ENCODE assay signal across 21 cellular contexts in the genomic region with DNA sequence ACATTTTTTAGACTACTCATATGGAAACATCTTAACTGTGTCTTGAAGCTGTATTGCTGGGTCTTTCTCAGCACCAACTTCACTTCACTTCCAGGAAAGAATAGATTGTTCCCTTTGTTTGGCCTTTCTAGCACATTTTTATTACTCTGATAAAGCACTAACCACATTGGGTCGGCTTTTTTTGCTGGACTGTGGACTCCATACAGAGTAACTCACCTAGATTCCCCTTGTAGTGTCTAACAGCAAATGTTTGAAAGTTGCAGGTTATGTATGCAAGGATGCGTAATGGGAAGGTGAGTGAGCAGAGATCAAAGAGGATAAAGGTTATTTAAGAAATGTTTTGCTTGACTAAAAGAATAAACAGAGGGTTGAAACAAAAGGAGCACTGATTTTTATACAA.
DNase-seq lines count a peak whose midpoint lies in the region; ATAC-seq, FAIRE-seq and TF ChIP-seq lines count a peak whose summit lies in the region.
"Had no signal": no experiment of that assay in that cellular context is flagged by ENCODE, and none has a peak within 500 bp of the region (broad histone marks: within the 10 kb centered on the region; RNA-seq: fewer than 3 reads in every experiment).

No MANE protein-coding gene starts in this region.

- no peak for TF ChIP-seq EP300 in HepG2 (IDR thresholded peaks at IDR 0.05; ENCODE audit: low read depth in 2 of 2, low read length in 2 of 2)
- TF ChIP-seq EP300 in HepG2 (CRISPR knock-in tag; IDR thresholded peaks at IDR 0.05; ENCODE audit: borderline replicate concordance): no peak

- no peak overlapping the region for H2AFZ ChIP-seq in HepG2 (ENCODE audit: low read length)
- H2AFZ ChIP-seq in neural progenitor cell (replicated peaks): peak overlapping the region; percentile 18
- H2AFZ ChIP-seq: GM23248 had no signal

- no peak for TF ChIP-seq RAD21 in HepG2 (CRISPR knock-in tag; IDR thresholded peaks at IDR 0.05)

- in situ Hi-C loops in HepG2 (cut with HindIII; ENCODE audit: extremely low pct_ligation_motif_present, low pct_unique_long_range_greater_than_20kb) (no loop called here), HAP-1 (cut with MboI; ENCODE audit: low sequenced_read_pairs) (no loop called here)

- no TSS peak for BruUV-seq in HepG2 (replicated peaks; lab: Mats Ljungman, UMichigan)

- TF ChIP-seq CTCF in HepG2 (CRISPR knock-in tag; IDR thresholded peaks at IDR 0.05) (no peak), neural progenitor cell (IDR thresholded peaks at IDR 0.05) (no peak)

- no peaks in the 10 kb centered on the region for H4K20me1 ChIP-seq in HepG2 (ENCODE audit: insufficient read depth, low read length)
- no peaks in the 10 kb centered on the region for H4K20me1 ChIP-seq in neural progenitor cell (ENCODE audit: low read depth)
- H4K20me1 ChIP-seq: BLaER1 treated with 17β-estradiol and CSF1 and Interleukin-3, amounts not matched to agents 10 nM and 100 nM had no signal

- no peaks in the 10 kb centered on the region for H3K36me3 ChIP-seq in HepG2 (replicated peaks in 1 of 2; ENCODE audit: control insufficient read depth in 1 of 2, insufficient read depth in 2 of 2, low read length in 2 of 2)
- H3K36me3 ChIP-seq in neural progenitor cell: no peaks in the 10 kb centered on the region
- H3K36me3 ChIP-seq in CD4-positive, alpha-beta memory T cell (ENCODE audit: insufficient read depth, low read length): no peaks in the 10 kb centered on the region
- H3K36me3 ChIP-seq in HAP-1 (replicated peaks): no peaks in the 10 kb centered on the region
- H3K36me3 ChIP-seq: BLaER1 treated with 17β-estradiol and CSF1 and Interleukin-3, amounts not matched to agents 10 nM and 100 nM had no signal

- POLR2A ChIA-PET in HepG2 (lab: Yijun Ruan, JAX): no interaction called here
- POLR2A ChIA-PET in CD4-positive, alpha-beta memory T cell (lab: Charles Lee; ENCODE audit: partially characterized antibody): no interaction called here

- TF ChIP-seq POLR2A in HepG2 (IDR thresholded peaks at IDR 0.05; ENCODE audit: insufficient read depth in 1 of 2, low read depth in 2 of 2, low read length in 2 of 2): no peak

- CTCF ChIA-PET in HepG2 (lab: Yijun Ruan, JAX; ENCODE audit: low intra/inter-chr PET ratio, low total read pairs): no interaction called here
- CTCF ChIA-PET in CD4-positive, alpha-beta memory T cell (lab: Charles Lee; ENCODE audit: partially characterized antibody): no interaction called here

- H3K9ac ChIP-seq in HepG2 (ENCODE audit: insufficient read depth, low read depth, low read length) (no peak overlapping the region), neural progenitor cell (no peak overlapping the region)
- H3K9ac ChIP-seq: BLaER1 treated with 17β-estradiol and CSF1 and Interleukin-3, amounts not matched to agents 10 nM and 100 nM; GM23248 had no signal

- peak; percentile 49; the same call in 2 of the 3 replicates for ATAC-seq in HepG2
- ATAC-seq: HCT116 had no signal

- no peaks in the 10 kb centered on the region for H3K27me3 ChIP-seq in HepG2 (ENCODE audit: control insufficient read depth in 1 of 2, insufficient read depth in 2 of 2, low read length in 2 of 2)
- H3K27me3 ChIP-seq in neural progenitor cell: no peaks in the 10 kb centered on the region
- H3K27me3 ChIP-seq in CD4-positive, alpha-beta memory T cell (ENCODE audit: insufficient read depth, low read length): no peaks in the 10 kb centered on the region
- no peaks in the 10 kb centered on the region for H3K27me3 ChIP-seq in HAP-1 (ENCODE audit: low read depth)
- H3K27me3 ChIP-seq: BLaER1 treated with 17β-estradiol and CSF1 and Interleukin-3, amounts not matched to agents 10 nM and 100 nM had no signal

- H3F3A ChIP-seq in neural progenitor cell (ENCODE audit: low read depth): no peaks in the 10 kb centered on the region

- peaks cover 34% of the 10 kb centered on the region for H3K4me1 ChIP-seq in HepG2 (ENCODE audit: insufficient read depth, low read length)
- H3K4me1 ChIP-seq in neural progenitor cell: peaks cover 23% of the 10 kb centered on the region
- no peaks in the 10 kb centered on the region for H3K4me1 ChIP-seq in CD4-positive, alpha-beta memory T cell (ENCODE audit: insufficient read depth, low read length)
- H3K4me1 ChIP-seq in HAP-1: peaks cover 32% of the 10 kb centered on the region

- intact Hi-C loops in HepG2 (cut with micrococcal nuclease; ENCODE audit: unreplicated experiment): no loop called here
- intact Hi-C loops in CD4-positive, alpha-beta memory T cell (cut with micrococcal nuclease): no loop called here

- H3K4me1 Mint-ChIP-seq in neural progenitor cell: peaks cover 34% of the 10 kb centered on the region
- H3K4me1 Mint-ChIP-seq in CD4-positive, alpha-beta memory T cell: no peaks in the 10 kb centered on the region
- H3K4me1 Mint-ChIP-seq: B cell; CD8-positive, alpha-beta memory T cell had no signal

- H3K9me3 ChIP-seq in HepG2 (ENCODE audit: low read length) (no peaks in the 10 kb centered on the region), neural progenitor cell (ENCODE audit: low read depth) (no peaks in the 10 kb centered on the region), HAP-1 (no peaks in the 10 kb centered on the region)
- H3K9me3 ChIP-seq in CD4-positive, alpha-beta memory T cell (ENCODE audit: control insufficient read depth in 1 of 2, low read length in 2 of 2): no peaks in the 10 kb centered on the region
- H3K9me3 ChIP-seq: BLaER1 treated with 17β-estradiol and CSF1 and Interleukin-3, amounts not matched to agents 10 nM and 100 nM had no signal

- no peaks in the 10 kb centered on the region for H3K36me3 Mint-ChIP-seq in neural progenitor cell
- no peaks in the 10 kb centered on the region for H3K36me3 Mint-ChIP-seq in CD4-positive, alpha-beta memory T cell
- H3K36me3 Mint-ChIP-seq: CD8-positive, alpha-beta memory T cell; IgD-negative memory B cell had no signal

- peak; percentile 10 for DNase-seq in OCI-M1 (lab: John Stamatoyannopoulos, UW)
- peak; percentile 17 for DNase-seq in HepG2 (ENCODE audit: low spot score)
- DNase-seq in neural progenitor cell (ENCODE audit: low spot score): no peak
- no peak for DNase-seq in CD4-positive, alpha-beta memory T cell
- DNase-seq in HAP-1 (ENCODE audit: low spot score in 2 of 2): no peak
- DNase-seq in cerebellar nuclear complex (lab: John Stamatoyannopoulos, UW): no peak
- DNase-seq: CD8-positive, alpha-beta memory T cell; COR-L47; GM23248; HFFc6; KBM-7 had no signal

- H3K4me2 ChIP-seq in HepG2 (ENCODE audit: low read depth, low read length) (no peak overlapping the region), neural progenitor cell (no peak overlapping the region)
- H3K4me2 ChIP-seq: BLaER1 treated with 17β-estradiol and CSF1 and Interleukin-3, amounts not matched to agents 10 nM and 100 nM had no signal

- H3K9me3 Mint-ChIP-seq in neural progenitor cell: no peaks in the 10 kb centered on the region
- H3K9me3 Mint-ChIP-seq in CD4-positive, alpha-beta memory T cell: no peaks in the 10 kb centered on the region
- H3K9me3 Mint-ChIP-seq: CD8-positive, alpha-beta memory T cell; IgD-negative memory B cell had no signal

- H3K79me2 ChIP-seq in HepG2 (ENCODE audit: insufficient read depth, low read length) (no peaks in the 10 kb centered on the region), neural progenitor cell (ENCODE audit: low read depth) (no peaks in the 10 kb centered on the region)

- FAIRE-seq in HepG2 (lab: Jason Lieb, UNC): no peak
- FAIRE-seq: D721Med, G401.6, GM12891, H54, HTR-8/SVneo had no signal

- 0% methylated on average over 2 of the region's 2 CpGs for WGBS in HepG2 (ENCODE audit: low lambda C conversion rate)

- H3K27me3 Mint-ChIP-seq in neural progenitor cell (ENCODE audit: insufficient read depth, low read depth): no peaks in the 10 kb centered on the region
- H3K27me3 Mint-ChIP-seq in CD4-positive, alpha-beta memory T cell: peaks cover 7 to 13% of the 10 kb centered on the region in 2 donors

- H3K4me3 Mint-ChIP-seq in neural progenitor cell: no peak overlapping the region
- H3K4me3 Mint-ChIP-seq in CD4-positive, alpha-beta memory T cell: no peak overlapping the region
- H3K4me3 Mint-ChIP-seq: B cell; CD8-positive, alpha-beta memory T cell; HFFc6; IgD-negative memory B cell had no signal

- no peak overlapping the region for H3K27ac ChIP-seq in HepG2 (ENCODE audit: extremely low read length, insufficient read depth, low read length)
- no peak overlapping the region for H3K27ac ChIP-seq in neural progenitor cell
- H3K27ac ChIP-seq in CD4-positive, alpha-beta memory T cell (ENCODE audit: low read depth, low read length): no peak overlapping the region
- H3K27ac ChIP-seq: BLaER1 treated with 17β-estradiol and CSF1 and Interleukin-3, amounts not matched to agents 10 nM and 100 nM; GM23248; HL-60 had no signal

- no peak overlapping the region for H3K4me3 ChIP-seq in HepG2 (replicated peaks in 1 of 3; ENCODE audit: insufficient read depth in 1 of 3, low read depth in 2 of 3, low read length in 3 of 3)
- H3K4me3 ChIP-seq in neural progenitor cell: no peak overlapping the region
- no peak overlapping the region for H3K4me3 ChIP-seq in CD4-positive, alpha-beta memory T cell (ENCODE audit: low read length in 2 of 2)
- no peak overlapping the region for H3K4me3 ChIP-seq in HAP-1
- H3K4me3 ChIP-seq: BLaER1 treated with 17β-estradiol and CSF1 and Interleukin-3, amounts not matched to agents 10 nM and 100 nM; GM23248 had no signal

- no peak overlapping the region for H3K27ac Mint-ChIP-seq in neural progenitor cell
- H3K27ac Mint-ChIP-seq in CD4-positive, alpha-beta memory T cell: no peak overlapping the region
- H3K27ac Mint-ChIP-seq: B cell; CD8-positive, alpha-beta memory T cell; HFFc6; IgD-negative memory B cell had no signal

TF ChIP-seq in HepG2, 621 proteins besides CTCF, POLR2A, EP300 and RAD21:
- TF ChIP-seq ZNF781 (CRISPR knock-in tag; IDR thresholded peaks at IDR 0.05; ENCODE audit: borderline replicate concordance, not compliant biosample characterization) (no peak), TCF7 (IDR thresholded peaks at IDR 0.05; ENCODE audit: low read depth) (0 out of 2 replicates have a peak, but pooled peaks have one; percentile 14), SKI (IDR thresholded peaks at IDR 0.05; ENCODE audit: partially characterized antibody) (no peak), ZNF547 (CRISPR knock-in tag; IDR thresholded peaks at IDR 0.05) (no peak)
- TF ChIP-seq, protein P1, sequence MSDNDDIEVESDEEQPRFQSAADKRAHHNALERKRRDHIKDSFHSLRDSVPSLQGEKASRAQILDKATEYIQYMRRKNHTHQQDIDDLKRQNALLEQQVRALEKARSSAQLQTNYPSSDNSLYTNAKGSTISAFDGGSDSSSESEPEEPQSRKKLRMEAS (IDR thresholded peaks at IDR 0.05): no peak

Comparison
In these comparisons a context has a peak if more than half of its experiments do, and no peak if none do; other contexts are left out.
1. DNase-seq: peak in OCI-M1 (single experiment) and HepG2 (single experiment); none in neural progenitor cell (single experiment), CD4-positive, alpha-beta memory T cell (0 of 5), HAP-1 (0 of 2) and cerebellar nuclear complex (0 of 2).